In the genomic region with DNA sequence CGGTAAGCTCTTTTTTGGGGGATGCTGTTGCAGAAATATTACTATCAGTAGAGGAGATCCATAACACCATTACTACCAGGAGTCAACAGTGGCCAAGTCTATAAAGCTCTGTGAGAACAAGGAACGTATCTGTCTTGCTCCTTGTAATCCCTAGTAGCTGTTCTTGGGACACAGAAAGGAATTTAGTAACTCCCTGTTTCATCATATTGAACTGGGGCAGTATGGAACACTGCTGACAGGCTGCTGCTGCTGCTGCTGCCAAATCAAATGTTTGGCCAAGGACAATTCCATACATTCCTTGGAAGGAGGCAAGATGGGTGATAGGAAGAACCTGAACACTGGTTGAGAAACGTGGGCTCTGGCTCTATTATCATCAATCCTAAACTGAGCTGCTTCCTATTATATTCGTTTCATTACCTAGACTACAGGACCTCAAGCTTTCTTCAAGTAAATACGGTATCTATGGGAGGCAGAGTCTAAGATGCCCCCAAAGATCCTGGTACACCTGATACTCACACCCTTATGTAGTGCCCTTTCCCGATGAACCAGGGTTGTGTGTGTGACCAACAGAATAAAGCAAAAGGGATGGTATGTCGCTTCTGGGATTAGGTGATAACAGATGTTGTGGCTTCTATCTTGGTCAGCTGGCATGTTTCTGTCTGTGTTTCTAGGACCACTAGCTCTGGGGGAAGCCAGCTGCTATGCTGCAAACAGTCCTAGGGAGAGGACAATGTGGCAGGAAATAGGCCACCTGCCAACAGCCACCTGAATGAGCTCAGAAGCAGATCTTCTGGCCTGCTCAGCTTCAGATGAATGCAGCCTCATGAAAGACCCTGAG, we compare ENCODE assay signal across 9 cellular contexts. TPM values are rescaled to one million over a fixed set of nuclear protein-coding genes. Genes with fewer than 3 reads are reported as not detected.
DNase-seq lines count a peak whose midpoint lies in the region; ATAC-seq and TF ChIP-seq lines count a peak whose summit lies in the region.
"Had no signal": no experiment of that assay in that cellular context is flagged by ENCODE, and none has a peak within 500 bp of the region (broad histone marks: within the 10 kb centered on the region; RNA-seq: fewer than 3 reads in every experiment).

No MANE protein-coding gene starts in this region.

- H3K4me1 Mint-ChIP-seq in stimulated activated naive CD8-positive, alpha-beta T cell treated with anti-CD3 and anti-CD28 coated beads, Interleukin-15, Interleukin-2, amounts not matched to agents 100 ng/mL and 50 ng/mL, for 24 hours (ENCODE audit: low read depth) = peaks cover 86% of the 10 kb centered on the region
- peaks cover 85% of the 10 kb centered on the region for H3K4me1 Mint-ChIP-seq in stimulated activated naive CD8-positive, alpha-beta T cell treated with anti-CD3 and anti-CD28 coated beads, Interleukin-15, amount 100 ng/mL, for 72 hours
- H3K4me1 Mint-ChIP-seq in endothelial cell (ENCODE audit: unreplicated experiment) = peaks cover 37% of the 10 kb centered on the region
- H3K4me1 Mint-ChIP-seq in stimulated activated effector memory CD8-positive, alpha-beta T cell treated with anti-CD3 and anti-CD28 coated beads, Interleukin-12 subunit alpha, Interleukin-12 subunit beta, amount 100 ng/mL, for 72 hours = peaks cover 85% of the 10 kb centered on the region

- no peaks in the 10 kb centered on the region for H3K9me3 Mint-ChIP-seq in stimulated activated naive CD8-positive, alpha-beta T cell treated with anti-CD3 and anti-CD28 coated beads, Interleukin-15, Interleukin-2, amounts not matched to agents 100 ng/mL and 50 ng/mL, for 24 hours
- H3K9me3 Mint-ChIP-seq in stimulated activated naive CD8-positive, alpha-beta T cell treated with anti-CD3 and anti-CD28 coated beads, Interleukin-15, amount 100 ng/mL, for 72 hours = no peaks in the 10 kb centered on the region
- H3K9me3 Mint-ChIP-seq in endothelial cell (ENCODE audit: unreplicated experiment) = no peaks in the 10 kb centered on the region
- H3K9me3 Mint-ChIP-seq in stimulated activated effector memory CD8-positive, alpha-beta T cell treated with anti-CD3 and anti-CD28 coated beads, Interleukin-12 subunit alpha, Interleukin-12 subunit beta, amount 100 ng/mL, for 72 hours = no peaks in the 10 kb centered on the region

- peak overlapping the region; percentile 93 for H3K27ac Mint-ChIP-seq in stimulated activated naive CD8-positive, alpha-beta T cell treated with anti-CD3 and anti-CD28 coated beads, Interleukin-15, Interleukin-2, amounts not matched to agents 100 ng/mL and 50 ng/mL, for 24 hours
- H3K27ac Mint-ChIP-seq in stimulated activated naive CD8-positive, alpha-beta T cell treated with anti-CD3 and anti-CD28 coated beads, Interleukin-15, amount 100 ng/mL, for 72 hours = no peak overlapping the region
- peak overlapping the region; percentile 74 for H3K27ac Mint-ChIP-seq in endothelial cell (ENCODE audit: unreplicated experiment)
- H3K27ac Mint-ChIP-seq in stimulated activated effector memory CD8-positive, alpha-beta T cell treated with anti-CD3 and anti-CD28 coated beads, Interleukin-12 subunit alpha, Interleukin-12 subunit beta, amount 100 ng/mL, for 72 hours = peak overlapping the region; percentile 75

- ATAC-seq in stimulated activated naive CD8-positive, alpha-beta T cell treated with anti-CD3 and anti-CD28 coated beads, Interleukin-15, amount 100 ng/mL, for 72 hours = no peak
- peak; percentile 38 for ATAC-seq in HG02884 (IDR thresholded peaks at IDR 0.05; ENCODE audit: unreplicated experiment)
- ATAC-seq in stimulated activated effector memory CD8-positive, alpha-beta T cell treated with anti-CD3 and anti-CD28 coated beads, Interleukin-12 subunit alpha, Interleukin-12 subunit beta, amount 100 ng/mL, for 72 hours = no peak

- H3K36me3 Mint-ChIP-seq in stimulated activated naive CD8-positive, alpha-beta T cell treated with anti-CD3 and anti-CD28 coated beads, Interleukin-15, Interleukin-2, amounts not matched to agents 100 ng/mL and 50 ng/mL, for 24 hours (ENCODE audit: low read depth) = peaks cover 31% of the 10 kb centered on the region
- H3K36me3 Mint-ChIP-seq in endothelial cell (ENCODE audit: low read depth, unreplicated experiment) = peaks cover 5% of the 10 kb centered on the region
- H3K36me3 Mint-ChIP-seq in stimulated activated effector memory CD8-positive, alpha-beta T cell treated with anti-CD3 and anti-CD28 coated beads, Interleukin-12 subunit alpha, Interleukin-12 subunit beta, amount 100 ng/mL, for 72 hours = peaks cover 12% of the 10 kb centered on the region

- no peaks in the 10 kb centered on the region for H3K27me3 ChIP-seq in WERI-Rb-1 (ENCODE audit: insufficient read depth, low read depth, severe bottlenecking)
- H3K27me3 ChIP-seq: cardiac muscle cell had no signal

- DNase-seq in stimulated activated naive CD8-positive, alpha-beta T cell treated with anti-CD3 and anti-CD28 coated beads, Interleukin-15, amount 100 ng/mL, for 72 hours = no peak
- peak; percentile 84 for DNase-seq in NCI-H524 treated with DMSO at 0.1 percent for 48 hours (lab: John Stamatoyannopoulos, UW)
- DNase-seq in endothelial cell (ENCODE audit: low spot score) = no peak
- no peak for DNase-seq in stimulated activated effector memory CD8-positive, alpha-beta T cell treated with anti-CD3 and anti-CD28 coated beads, Interleukin-12 subunit alpha, Interleukin-12 subunit beta, amount 100 ng/mL, for 72 hours (ENCODE audit: low spot score in 2 of 2)
- DNase-seq in NCI-H526 treated with DMSO at 0.1 percent for 48 hours (lab: John Stamatoyannopoulos, UW) = no peak
- DNase-seq in WERI-Rb-1 = no peak

- H3K4me3 ChIP-seq in WERI-Rb-1 (ENCODE audit: low read depth, low read length) = no peak overlapping the region
- H3K4me3 ChIP-seq: cardiac muscle cell had no signal

- H3K4me3 Mint-ChIP-seq in stimulated activated naive CD8-positive, alpha-beta T cell treated with anti-CD3 and anti-CD28 coated beads, Interleukin-15, Interleukin-2, amounts not matched to agents 100 ng/mL and 50 ng/mL, for 24 hours = peak overlapping the region; percentile 2
- H3K4me3 Mint-ChIP-seq in stimulated activated naive CD8-positive, alpha-beta T cell treated with anti-CD3 and anti-CD28 coated beads, Interleukin-15, amount 100 ng/mL, for 72 hours = no peak overlapping the region
- H3K4me3 Mint-ChIP-seq in endothelial cell (ENCODE audit: unreplicated experiment) = no peak overlapping the region
- H3K4me3 Mint-ChIP-seq in stimulated activated effector memory CD8-positive, alpha-beta T cell treated with anti-CD3 and anti-CD28 coated beads, Interleukin-12 subunit alpha, Interleukin-12 subunit beta, amount 100 ng/mL, for 72 hours = peak overlapping the region; percentile 50

- TF ChIP-seq CTCF in endothelial cell (IDR thresholded peaks at IDR 0.05; ENCODE audit: unreplicated experiment) (no peak), WERI-Rb-1 (IDR thresholded peaks at IDR 0.05; ENCODE audit: low read depth, low read length) (no peak)

- peaks cover 2% of the 10 kb centered on the region for H3K9me3 ChIP-seq in WERI-Rb-1 (ENCODE audit: severe bottlenecking)

- no peak overlapping the region for H3K27ac ChIP-seq in WERI-Rb-1

- H3K36me3 ChIP-seq in WERI-Rb-1 = no peaks in the 10 kb centered on the region
- H3K36me3 ChIP-seq: cardiac muscle cell had no signal

- H3K27me3 Mint-ChIP-seq in stimulated activated naive CD8-positive, alpha-beta T cell treated with anti-CD3 and anti-CD28 coated beads, Interleukin-15, Interleukin-2, amounts not matched to agents 100 ng/mL and 50 ng/mL, for 24 hours = no peaks in the 10 kb centered on the region
- no peaks in the 10 kb centered on the region for H3K27me3 Mint-ChIP-seq in stimulated activated naive CD8-positive, alpha-beta T cell treated with anti-CD3 and anti-CD28 coated beads, Interleukin-15, amount 100 ng/mL, for 72 hours
- peaks cover 1% of the 10 kb centered on the region for H3K27me3 Mint-ChIP-seq in endothelial cell (ENCODE audit: unreplicated experiment)

RNA-seq across cellular contexts. Expression of a gene that starts 39.5 kb away (rescaled TPM):
- total RNA-seq in endothelial cell (ENCODE audit: unreplicated experiment) = 163 TPM

Comparison
In these comparisons a context has a peak if more than half of its experiments do, and no peak if none do; other contexts are left out.
1. H3K27ac Mint-ChIP-seq: peak in stimulated activated naive CD8-positive, alpha-beta T cell treated with anti-CD3 and anti-CD28 coated beads, Interleukin-15, Interleukin-2, amounts not matched to agents 100 ng/mL and 50 ng/mL, for 24 hours (single experiment), endothelial cell (single experiment) and stimulated activated effector memory CD8-positive, alpha-beta T cell treated with anti-CD3 and anti-CD28 coated beads, Interleukin-12 subunit alpha, Interleukin-12 subunit beta, amount 100 ng/mL, for 72 hours (single experiment); none in stimulated activated naive CD8-positive, alpha-beta T cell treated with anti-CD3 and anti-CD28 coated beads, Interleukin-15, amount 100 ng/mL, for 72 hours (0 of 2).
2. H3K4me3 Mint-ChIP-seq: peak in stimulated activated naive CD8-positive, alpha-beta T cell treated with anti-CD3 and anti-CD28 coated beads, Interleukin-15, Interleukin-2, amounts not matched to agents 100 ng/mL and 50 ng/mL, for 24 hours (single experiment) and stimulated activated effector memory CD8-positive, alpha-beta T cell treated with anti-CD3 and anti-CD28 coated beads, Interleukin-12 subunit alpha, Interleukin-12 subunit beta, amount 100 ng/mL, for 72 hours (single experiment); none in stimulated activated naive CD8-positive, alpha-beta T cell treated with anti-CD3 and anti-CD28 coated beads, Interleukin-15, amount 100 ng/mL, for 72 hours (0 of 2) and endothelial cell (single experiment).